8 cellular contexts compared by ENCODE assay signal in genomic region chr22:37808294-37808657, GRCh38. TPM values are rescaled to one million over a fixed set of nuclear protein-coding genes. Genes with fewer than 3 reads are reported as not detected.
A peak's percentile ranks its signal among the peaks of the same experiment; 100 is the strongest.
DNase-seq lines count a peak whose midpoint lies in the region; ATAC-seq lines count a peak whose summit lies in the region.

No MANE protein-coding gene starts in this region.

- H3K4me1 ChIP-seq in iPS-15b (ENCODE audit: control insufficient read depth, insufficient read depth, low read length), result no peaks in the 10 kb centered on the region

- no peaks in the 10 kb centered on the region for H3K9me3 ChIP-seq in iPS-15b (ENCODE audit: control insufficient read depth, insufficient read depth, low read length)

- no peaks in the 10 kb centered on the region for H3K9me3 Mint-ChIP-seq in activated CD4-positive, alpha-beta memory T cell treated with anti-CD3 and anti-CD28 coated beads for 36 hours
- no peaks in the 10 kb centered on the region for H3K9me3 Mint-ChIP-seq in stimulated activated memory B cell treated with anti-CD40 and anti-IgM and Interleukin-4, amounts not matched to agents 10 μg/mL and 1 μg/mL and 100 μg/mL, for 72 hours

- peak overlapping the region; percentile 76 for H3K9ac ChIP-seq in iPS-15b (ENCODE audit: low read depth, low read length)

- intact Hi-C loops in activated CD4-positive, alpha-beta memory T cell treated with anti-CD3 and anti-CD28 coated beads for 36 hours (cut with micrococcal nuclease), result loop anchor here (5.0 kb wide), 2 partner anchors 144 to 201 kb away; partner anchors contain the start of genes C22orf23, GGA1 and POLR2F

- H3K4me3 ChIP-seq in iPS-15b (ENCODE audit: low read depth, low read length), result peak overlapping the region; percentile 92

- CTCF ChIA-PET in activated CD4-positive, alpha-beta memory T cell treated with anti-CD3 and anti-CD28 coated beads for 36 hours (lab: Charles Lee), result interaction anchor here (1.0 to 4.0 kb wide), 5 partner anchors 10 to 55 kb away, joined by 3 to 52 read pairs (median 5); partner anchors contain the start of gene ANKRD54

- POLR2A ChIA-PET in activated CD4-positive, alpha-beta memory T cell treated with anti-CD3 and anti-CD28 coated beads for 36 hours (lab: Charles Lee), result interaction anchor here (0.8 to 1.9 kb wide), 5 partner anchors 10 to 249 kb away, joined by 3 to 7 read pairs (median 3); partner anchors contain the start of genes ANKRD54 and MICALL1

- H3K27me3 Mint-ChIP-seq in activated CD4-positive, alpha-beta memory T cell treated with anti-CD3 and anti-CD28 coated beads for 36 hours, result peaks cover 40% of the 10 kb centered on the region
- H3K27me3 Mint-ChIP-seq in stimulated activated memory B cell treated with anti-CD40 and anti-IgM and Interleukin-4, amounts not matched to agents 10 μg/mL and 1 μg/mL and 100 μg/mL, for 72 hours, result peaks cover 81% of the 10 kb centered on the region

- H3K36me3 ChIP-seq in iPS-15b (ENCODE audit: control insufficient read depth, insufficient read depth, low read length), result peaks cover 2% of the 10 kb centered on the region

- ATAC-seq in stimulated activated memory B cell treated with anti-CD40 and anti-IgM and Interleukin-4, amounts not matched to agents 10 μg/mL and 1 μg/mL and 100 μg/mL, for 72 hours, result no peak
- ATAC-seq in GM19351 (IDR thresholded peaks at IDR 0.05; ENCODE audit: unreplicated experiment), result no peak
- ATAC-seq in GM19397 (IDR thresholded peaks at IDR 0.05; ENCODE audit: unreplicated experiment), result no peak

- H3K27ac Mint-ChIP-seq in activated CD4-positive, alpha-beta memory T cell treated with anti-CD3 and anti-CD28 coated beads for 36 hours, result no peak overlapping the region
- H3K27ac Mint-ChIP-seq in stimulated activated memory B cell treated with anti-CD40 and anti-IgM and Interleukin-4, amounts not matched to agents 10 μg/mL and 1 μg/mL and 100 μg/mL, for 72 hours, result no peak overlapping the region

- no peaks in the 10 kb centered on the region for H3K36me3 Mint-ChIP-seq in activated CD4-positive, alpha-beta memory T cell treated with anti-CD3 and anti-CD28 coated beads for 36 hours
- no peaks in the 10 kb centered on the region for H3K36me3 Mint-ChIP-seq in stimulated activated memory B cell treated with anti-CD40 and anti-IgM and Interleukin-4, amounts not matched to agents 10 μg/mL and 1 μg/mL and 100 μg/mL, for 72 hours

- H3K4me1 Mint-ChIP-seq in activated CD4-positive, alpha-beta memory T cell treated with anti-CD3 and anti-CD28 coated beads for 36 hours (ENCODE audit: low read depth), result peaks cover 27% of the 10 kb centered on the region
- peaks cover 44% of the 10 kb centered on the region for H3K4me1 Mint-ChIP-seq in stimulated activated memory B cell treated with anti-CD40 and anti-IgM and Interleukin-4, amounts not matched to agents 10 μg/mL and 1 μg/mL and 100 μg/mL, for 72 hours

- H3K27me3 ChIP-seq in iPS-15b (ENCODE audit: control insufficient read depth, insufficient read depth, low read length), result peaks cover 42% of the 10 kb centered on the region

- peak overlapping the region; percentile 77 for H3K4me3 Mint-ChIP-seq in activated CD4-positive, alpha-beta memory T cell treated with anti-CD3 and anti-CD28 coated beads for 36 hours
- H3K4me3 Mint-ChIP-seq in stimulated activated memory B cell treated with anti-CD40 and anti-IgM and Interleukin-4, amounts not matched to agents 10 μg/mL and 1 μg/mL and 100 μg/mL, for 72 hours, result peak overlapping the region; percentile 60

- DNase-seq in NOMO-1 treated with DMSO at 0.1 percent for 48 hours (lab: John Stamatoyannopoulos, UW; ENCODE audit: unreplicated experiment) (peak; percentile 10), NOMO-1 treated with dmso at 0.1 percent for 144 hours (lab: John Stamatoyannopoulos, UW; ENCODE audit: unreplicated experiment) (no peak), AG08395 (ENCODE audit: low spot score) (no peak)
- no peak for DNase-seq in activated CD4-positive, alpha-beta memory T cell treated with anti-CD3 and anti-CD28 coated beads for 36 hours

RNA-seq across cellular contexts. Expression of gene GCAT, which starts 0.5 kb away (rescaled TPM):
- 10 to 100 TPM; 21.8 TPM for total RNA-seq in activated CD4-positive, alpha-beta memory T cell treated with anti-CD3 and anti-CD28 coated beads for 36 hours

RNA-seq across cellular contexts. Expression of gene GALR3, which starts 14.9 kb away (rescaled TPM):
- total RNA-seq in activated CD4-positive, alpha-beta memory T cell treated with anti-CD3 and anti-CD28 coated beads for 36 hours, result under 1 TPM in 1 of 2 experiments, not detected in 1; 0.19 TPM

RNA-seq across cellular contexts. Expression of gene ANKRD54, which starts 35.9 kb away (rescaled TPM):
- 10 to 100 TPM; 16.9 to 17.5 TPM for total RNA-seq in activated CD4-positive, alpha-beta memory T cell treated with anti-CD3 and anti-CD28 coated beads for 36 hours

RNA-seq across cellular contexts. Expression of gene EIF3L, which starts 40.9 kb away (rescaled TPM):
- total RNA-seq in activated CD4-positive, alpha-beta memory T cell treated with anti-CD3 and anti-CD28 coated beads for 36 hours, result 100 to 1,000 TPM; 656 to 664 TPM
